In the genomic region with DNA sequence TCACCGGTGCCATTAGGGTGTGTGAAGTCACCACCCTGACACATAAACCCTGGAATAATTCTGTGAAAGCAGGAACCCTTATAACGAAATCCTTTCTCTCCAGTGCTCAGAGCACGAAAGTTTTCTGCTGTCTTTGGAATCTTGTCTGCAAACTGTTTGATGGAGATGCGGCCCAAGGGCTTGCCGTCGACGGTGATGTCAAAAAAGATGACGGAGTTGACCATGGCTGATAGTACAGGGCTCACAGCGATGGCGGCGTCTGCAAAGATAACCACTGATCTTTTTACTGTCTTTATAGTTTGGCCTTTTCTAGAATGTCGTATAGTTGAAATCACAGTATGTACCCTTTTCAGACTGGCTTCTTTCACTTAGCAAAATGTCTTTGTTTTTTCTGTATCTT, we compare ENCODE assay signal across 13 cellular contexts. TPM values are rescaled to one million over a fixed set of nuclear protein-coding genes. Genes with fewer than 3 reads are reported as not detected.
"Had no signal": no experiment of that assay in that cellular context is flagged by ENCODE, and none has a peak within 500 bp of the region (broad histone marks: within the 10 kb centered on the region; RNA-seq: fewer than 3 reads in every experiment).

TSS of gene PPIAL4G (minus strand) at position 274 of the 400 bp plus-strand sequence. CDS start at position 224, 50 bp downstream.

RNA-seq across cellular contexts. Expression of gene PPIAL4G, which starts in this region (rescaled TPM):
- total RNA-seq: left ventricle myocardium inferior, lung microvascular endothelial cell, mesenteric fat pad, pulmonary artery endothelial cell, renal cortical epithelial cell, right atrium auricular region, right lobe of liver, skeletal muscle tissue, smooth muscle cell, tibial nerve had no signal
- polyA plus RNA-seq: hepatocyte, keratinocyte, neural cell, smooth muscle cell had no signal
